10 cellular contexts compared by ENCODE assay signal in the genomic region with DNA sequence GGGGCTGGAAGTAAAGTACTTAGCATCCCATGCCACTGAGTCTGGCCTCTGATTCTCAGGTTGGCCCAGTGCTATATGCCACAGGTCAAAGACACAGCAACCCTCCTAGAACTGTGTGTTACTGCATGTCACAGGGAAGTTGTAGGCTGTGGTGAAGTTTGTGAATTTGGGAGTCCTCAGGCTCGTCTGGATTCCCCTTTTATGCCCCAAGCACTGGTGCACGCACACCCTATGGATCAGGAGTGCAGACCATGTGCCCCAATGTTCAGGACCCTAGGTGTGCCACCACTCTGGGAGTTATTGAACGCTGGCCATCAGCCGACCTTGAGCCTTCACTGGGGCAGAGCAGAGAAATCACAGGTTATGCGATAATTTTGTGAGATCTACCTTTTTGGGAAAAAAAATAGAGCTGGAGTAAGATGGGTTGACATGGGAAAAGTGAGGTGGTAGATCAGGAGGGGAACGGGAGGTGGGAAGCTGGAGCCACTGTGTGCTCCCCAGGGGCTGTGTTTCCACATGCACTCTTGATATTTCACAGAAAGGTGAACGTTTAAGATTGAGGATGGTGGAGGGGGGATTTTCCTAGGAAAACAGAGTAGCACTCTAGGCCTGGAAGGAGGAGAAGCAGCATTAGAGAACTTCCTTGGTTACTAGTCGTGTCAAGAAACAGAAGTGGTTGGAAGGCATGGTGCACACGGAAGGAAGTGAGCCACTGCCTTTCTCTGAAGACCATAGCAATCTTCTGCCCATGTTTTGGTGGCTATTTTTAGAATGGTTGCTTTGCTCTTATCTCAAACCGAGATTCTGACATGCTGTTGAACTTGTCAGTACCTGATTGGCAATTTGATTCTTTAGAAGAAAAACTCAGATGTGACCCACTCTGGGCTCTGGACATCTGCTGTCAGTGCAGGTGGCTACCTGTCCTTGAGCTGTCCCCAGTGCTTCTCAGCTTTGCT. TPM values are rescaled to one million over a fixed set of nuclear protein-coding genes. Genes with fewer than 3 reads are reported as not detected.
DNase-seq lines count a peak whose midpoint lies in the region; ATAC-seq and TF ChIP-seq lines count a peak whose summit lies in the region.
"Had no signal": no experiment of that assay in that cellular context is flagged by ENCODE, and none has a peak within 500 bp of the region (broad histone marks: within the 10 kb centered on the region; RNA-seq: fewer than 3 reads in every experiment).

No MANE protein-coding gene starts in this region.

- TF ChIP-seq CTCF in CD14-positive monocyte (IDR thresholded peaks at IDR 0.05), result no peak

- intact Hi-C loops in CD14-positive monocyte (cut with micrococcal nuclease), result loop anchor here in 1 of 2 donors (5.0 kb wide), 2 partner anchors 39 to 114 kb away; no protein-coding TSS in a partner anchor

- H3K4me1 Mint-ChIP-seq in CD14-positive monocyte, result peaks cover 73% of the 10 kb centered on the region
- peaks cover 60% of the 10 kb centered on the region for H3K4me1 Mint-ChIP-seq in activated naive CD8-positive, alpha-beta T cell treated with anti-CD3 and anti-CD28 coated beads, Interleukin-2, amount 50 U/mL, for 24 hours

- peak; percentile 41 for ATAC-seq in GM19035 (IDR thresholded peaks at IDR 0.05; ENCODE audit: unreplicated experiment)
- ATAC-seq in HG03095 (IDR thresholded peaks at IDR 0.05; ENCODE audit: unreplicated experiment), result peak; percentile 31
- no peak for ATAC-seq in activated naive CD8-positive, alpha-beta T cell treated with anti-CD3 and anti-CD28 coated beads, Interleukin-2, amount 50 U/mL, for 24 hours

- DNase-seq in CD14-positive monocyte (ENCODE audit: low spot score), result no peak
- DNase-seq in activated naive CD8-positive, alpha-beta T cell treated with anti-CD3 and anti-CD28 coated beads, Interleukin-2, amount 50 U/mL, for 24 hours, result no peak
- no peak for DNase-seq in occipital lobe (lab: John Stamatoyannopoulos, UW)
- DNase-seq in HPDE6-E6E7 (ENCODE audit: extremely low spot score), result no peak
- DNase-seq in AG08395 (ENCODE audit: low spot score), result no peak
- DNase-seq in NCI-H226, result no peak
- DNase-seq: activated T-cell treated with anti-CD3 and anti-CD28 coated beads, Interleukin-2, amount 50 U/mL, for 4 hours; Caco-2 had no signal

- peaks cover 4 to 36% of the 10 kb centered on the region in 2 donors for H3K36me3 Mint-ChIP-seq in CD14-positive monocyte
- peaks cover 6% of the 10 kb centered on the region for H3K36me3 Mint-ChIP-seq in activated naive CD8-positive, alpha-beta T cell treated with anti-CD3 and anti-CD28 coated beads, Interleukin-2, amount 50 U/mL, for 24 hours (ENCODE audit: low read depth)

- H3K9me3 Mint-ChIP-seq in CD14-positive monocyte, result peaks cover 0 to 6% (median 0%) of the 10 kb centered on the region in 7 donors
- no peaks in the 10 kb centered on the region for H3K9me3 Mint-ChIP-seq in activated naive CD8-positive, alpha-beta T cell treated with anti-CD3 and anti-CD28 coated beads, Interleukin-2, amount 50 U/mL, for 24 hours
- H3K9me3 Mint-ChIP-seq: activated T-cell treated with anti-CD3 and anti-CD28 coated beads, Interleukin-2, amount 50 U/mL, for 4 hours had no signal

- H3K27ac Mint-ChIP-seq in CD14-positive monocyte, result peak overlapping the region; percentile 85 to 98 (median 94)
- peak overlapping the region; percentile 16 for H3K27ac Mint-ChIP-seq in activated naive CD8-positive, alpha-beta T cell treated with anti-CD3 and anti-CD28 coated beads, Interleukin-2, amount 50 U/mL, for 24 hours

- H3K27me3 Mint-ChIP-seq in CD14-positive monocyte (ENCODE audit: low read depth in 3 of 3), result peaks cover 1 to 8% (median 2%) of the 10 kb centered on the region in 3 donors
- H3K27me3 Mint-ChIP-seq in activated naive CD8-positive, alpha-beta T cell treated with anti-CD3 and anti-CD28 coated beads, Interleukin-2, amount 50 U/mL, for 24 hours, result no peaks in the 10 kb centered on the region

- peak overlapping the region; percentile 38 to 72 for H3K4me3 Mint-ChIP-seq in CD14-positive monocyte
- no peak overlapping the region for H3K4me3 Mint-ChIP-seq in activated naive CD8-positive, alpha-beta T cell treated with anti-CD3 and anti-CD28 coated beads, Interleukin-2, amount 50 U/mL, for 24 hours
- H3K4me3 Mint-ChIP-seq: activated T-cell treated with anti-CD3 and anti-CD28 coated beads, Interleukin-2, amount 50 U/mL, for 4 hours had no signal

RNA-seq across cellular contexts. Expression of a gene that starts 44.1 kb away (rescaled TPM):
- 100 to 1,000 TPM; 107 to 117 TPM for polyA plus RNA-seq in CD14-positive monocyte
- total RNA-seq in occipital lobe, result 23.7 TPM

RNA-seq across cellular contexts. Expression of a gene that starts 55.1 kb away (rescaled TPM):
- 1 to 10 TPM; 3.0 to 6.4 TPM for polyA plus RNA-seq in CD14-positive monocyte
- 0.16 TPM for total RNA-seq in occipital lobe
- total RNA-seq: Caco-2 had no signal
